8 cellular contexts compared by ENCODE assay signal in the genomic region with DNA sequence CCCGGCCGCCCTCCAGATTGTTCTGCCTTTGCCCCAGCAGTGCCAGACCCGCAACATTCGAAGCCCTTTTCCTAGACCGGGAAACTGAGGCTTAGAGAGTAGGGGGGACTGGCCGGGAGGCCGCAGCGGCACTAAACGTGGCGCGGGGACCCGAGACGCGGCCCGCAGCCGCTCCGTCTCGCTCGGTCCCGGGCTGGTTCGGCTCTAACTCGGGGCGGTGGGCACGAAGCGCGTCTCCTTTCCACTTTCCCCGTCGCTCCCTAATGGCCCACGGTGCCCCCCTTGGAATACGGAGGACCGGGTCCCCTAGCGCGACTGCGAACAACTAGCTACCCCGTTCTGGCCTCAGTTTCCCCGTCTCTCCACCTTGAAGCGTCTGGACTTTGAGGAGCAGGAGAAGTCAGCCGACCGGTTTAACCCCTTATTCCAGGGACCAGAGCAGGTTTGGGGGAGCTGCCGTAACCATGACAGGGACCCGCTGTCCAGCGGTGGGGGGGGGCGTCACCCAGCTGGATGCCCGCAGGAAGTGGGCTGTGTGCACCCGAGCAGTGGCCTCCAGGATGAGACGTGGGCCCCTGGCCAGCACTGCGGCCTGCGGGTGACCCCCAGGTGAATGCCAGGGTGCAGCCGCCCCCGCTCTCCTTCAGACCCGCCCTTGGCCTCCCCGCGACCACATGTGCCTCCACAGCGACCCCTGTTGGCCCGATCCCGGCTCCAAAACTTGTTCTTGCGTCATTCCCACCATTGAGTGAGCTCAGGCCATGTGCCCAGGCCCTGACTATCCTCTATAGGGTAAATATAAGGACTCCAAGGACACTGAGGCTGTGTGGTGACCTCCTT. TPM values are rescaled to one million over a fixed set of nuclear protein-coding genes. Genes with fewer than 3 reads are reported as not detected.
DNase-seq lines count a peak whose midpoint lies in the region; ATAC-seq lines count a peak whose summit lies in the region.

No MANE protein-coding gene starts in this region.

- no peak for ATAC-seq in GM21717 (IDR thresholded peaks at IDR 0.05; ENCODE audit: unreplicated experiment)

- peak; percentile 15 for DNase-seq in NCI-H146 (lab: John Stamatoyannopoulos, UW)
- no peak for DNase-seq in NCI-H146 treated with DMSO at 0.1 percent for 48 hours (lab: John Stamatoyannopoulos, UW; ENCODE audit: unreplicated experiment)
- DNase-seq in NCI-H82 treated with DMSO at 0.1 percent for 48 hours (lab: John Stamatoyannopoulos, UW; ENCODE audit: unreplicated experiment) = peak; percentile 10
- DNase-seq in activated CD8-positive, alpha-beta memory T cell treated with anti-CD3 and anti-CD28 coated beads for 48 hours (ENCODE audit: low read depth in 2 of 3, low spot score in 2 of 3) = peak; percentile 67 to 89 (median 89)
- peak; percentile 70 for DNase-seq in effector CD8-positive, alpha-beta T cell (lab: John Stamatoyannopoulos, UW)
- peak; percentile 88 to 90 for DNase-seq in lung microvascular endothelial cell (ENCODE audit: low read depth in 2 of 2)
- DNase-seq in stimulated activated CD4-positive, alpha-beta T cell treated with anti-CD3 and anti-CD28 coated beads, TNF-alpha, amount 100 ng/mL, for 1 hour (ENCODE audit: low read depth in 3 of 3, low spot score in 1 of 3) = peak; percentile 24 to 80 (median 50)

RNA-seq across cellular contexts. Expression of a gene that starts 1.1 kb away (rescaled TPM):
- total RNA-seq in lung microvascular endothelial cell = 7.8 and 7.9 TPM in 2 replicates

RNA-seq across cellular contexts. Expression of a gene that starts 18.5 kb away (rescaled TPM):
- not detected in 2 replicates for total RNA-seq in lung microvascular endothelial cell

RNA-seq across cellular contexts. Expression of a gene that starts 42.2 kb away (rescaled TPM):
- total RNA-seq in lung microvascular endothelial cell = 36.2 and 57.1 TPM in 2 replicates

RNA-seq across cellular contexts. Expression of a gene that starts 47.2 kb away (rescaled TPM):
- total RNA-seq in lung microvascular endothelial cell = 29.2 and 85.3 TPM in 2 replicates
